In the genomic region with DNA sequence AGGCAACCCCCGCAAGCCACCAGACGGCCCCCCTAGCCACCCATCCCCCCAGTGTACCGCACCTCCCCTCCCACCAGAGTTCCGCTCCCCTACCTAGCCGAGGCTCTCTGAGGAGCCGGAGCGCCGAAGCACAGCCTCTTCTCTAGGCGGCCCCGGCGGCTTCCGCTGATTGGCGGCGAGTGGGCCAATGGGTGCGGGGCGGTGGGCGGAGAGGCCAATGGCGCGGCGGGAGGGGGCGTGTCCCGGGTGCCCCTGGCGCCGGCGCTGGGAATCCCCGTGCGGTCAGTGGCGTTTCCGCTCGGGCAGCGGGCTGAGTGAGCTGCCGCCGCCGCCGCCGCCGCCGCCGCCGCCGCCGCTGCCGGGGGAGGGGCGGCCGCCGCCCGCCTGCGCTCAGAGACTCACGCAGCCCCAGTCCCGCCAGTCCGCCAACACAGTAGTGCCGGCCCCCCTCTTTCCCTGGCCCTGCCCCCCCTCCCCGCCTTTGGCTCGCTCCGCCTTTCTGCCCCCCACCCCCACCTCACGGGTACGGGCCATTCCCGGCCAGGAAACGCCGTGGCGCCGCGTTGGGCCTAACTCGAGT, we compare ENCODE assay signal across 8 cellular contexts. TPM values are rescaled to one million over a fixed set of nuclear protein-coding genes. Genes with fewer than 3 reads are reported as not detected.
A peak's percentile ranks its signal among the peaks of the same experiment; 100 is the strongest.
DNase-seq lines count a peak whose midpoint lies in the region; ATAC-seq, FAIRE-seq and TF ChIP-seq lines count a peak whose summit lies in the region.

TSS of gene SETD5 (plus strand) at position 285 of the 580 bp plus-strand sequence. CDS start 31,324 bp downstream, outside the sequence.

- peaks cover 24% of the 10 kb centered on the region for H3K79me1 ChIP-seq in trophoblast cell (ENCODE audit: low read length)

- H3K27me3 Mint-ChIP-seq in T-cell = no peaks in the 10 kb centered on the region

- H3K27me3 ChIP-seq in trophoblast cell (ENCODE audit: insufficient read depth, low read length) = no peaks in the 10 kb centered on the region
- no peaks in the 10 kb centered on the region for H3K27me3 ChIP-seq in transverse colon

- FAIRE-seq in GM12892 (lab: Jason Lieb, UNC) = no peak

- WGBS in adipose tissue, 3 donors = 0 to 1% (median 0%) methylated on average over 29 to 54 of the region's 64 CpGs
- WGBS in trophoblast cell (ENCODE audit: extremely low coverage, insufficient coverage, insufficient read length) = no CpG with 5 or more reads among the region's 64 CpGs
- 0% methylated on average over 24 of the region's 64 CpGs; no CpG with 5 or more reads in 1 of the 2 donors for WGBS in transverse colon (ENCODE audit: low coverage in 1 of 2), 2 donors

- H3K9me3 Mint-ChIP-seq in T-cell = no peaks in the 10 kb centered on the region

- H3K4me3 ChIP-seq in trophoblast cell (ENCODE audit: low read depth, low read length) = peak within 1 kb of the TSS; percentile 95
- H3K4me3 ChIP-seq in transverse colon = peak within 1 kb of the TSS; percentile 75 to 98 (median 88)

- peaks cover 73 to 79% (median 75%) of the 10 kb centered on the region in 3 donors for H3K4me1 Mint-ChIP-seq in T-cell

- H3K4me2 ChIP-seq in trophoblast cell (ENCODE audit: low read length) = peak within 1 kb of the TSS; percentile 58

- H2BK12ac ChIP-seq in trophoblast cell (ENCODE audit: low read length) = peak within 1 kb of the TSS; percentile 59

- peak within 1 kb of the TSS; percentile 100 for H2AK5ac ChIP-seq in trophoblast cell (ENCODE audit: low read length)

- peak within 1 kb of the TSS; percentile 100 for H3K14ac ChIP-seq in trophoblast cell (ENCODE audit: low read length)

- TF ChIP-seq EP300 in transverse colon (IDR thresholded peaks at IDR 0.05; ENCODE audit: low read depth) = no peak

- H2BK120ac ChIP-seq in trophoblast cell (ENCODE audit: insufficient read depth, low read length, poor library complexity) = peak within 1 kb of the TSS; percentile 99

- peak within 1 kb of the TSS; percentile 96 for H2BK5ac ChIP-seq in trophoblast cell (ENCODE audit: low read depth, low read length, poor library complexity)

- intact Hi-C loops in cardiac septum (cut with DNase I) = loop anchor here (5.0 kb wide), 1 partner anchor 35 kb away; the partner anchor contains the start of gene THUMPD3
- intact Hi-C loops in transverse colon (cut with DNase I; ENCODE audit: low total_unique reads) = no loop called here

- H3K36me3 ChIP-seq in trophoblast cell (ENCODE audit: control insufficient read depth in 1 of 2, insufficient read depth in 2 of 2, low read length in 2 of 2) (peaks cover 5 to 6% of the 10 kb centered on the region in 2 experiments), transverse colon (peaks cover 0 to 7% (median 0%) of the 10 kb centered on the region in 4 donors)

- CTCF ChIA-PET in T-cell (lab: Charles Lee) = interaction anchor here in 1 of 2 donors (2.3 kb wide), 1 partner anchor 34 kb away, joined by 24 read pairs; the partner anchor contains the start of gene THUMPD3

- H3K4ac ChIP-seq in trophoblast cell (ENCODE audit: low read depth, low read length) = peak within 1 kb of the TSS; percentile 100

- H3K4me3 Mint-ChIP-seq in T-cell = peak within 1 kb of the TSS; percentile 95 to 100 (median 98)

- DNase-seq in GM12892 (ENCODE audit: insufficient read length) = peak; percentile 88
- DNase-seq in NCI-H1417 treated with DMSO at 0.1 percent for 48 hours (lab: John Stamatoyannopoulos, UW) = peak; percentile 32
- DNase-seq in T-cell = peak; percentile 97 to 100 (median 99)
- DNase-seq in cardiac septum (ENCODE audit: low spot score) = peak; percentile 100
- peak; percentile 97 to 99 for DNase-seq in trophoblast cell
- peak; percentile 99 for DNase-seq in transverse colon

- in situ Hi-C loops in transverse colon (cut with MboI; ENCODE audit: low pct_ligation_motif_present in 1 of 4, low pct_unique_long_range_greater_than_20kb in 1 of 4, low sequenced_read_pairs in 3 of 4) = no loop called here

- peak within 1 kb of the TSS; percentile 71 for H3K23ac ChIP-seq in trophoblast cell (ENCODE audit: low read length)

- POLR2A ChIA-PET in T-cell (lab: Charles Lee) = interaction anchor here (0.6 to 3.7 kb wide), 5 partner anchors 9 to 35 kb away, joined by 4 to 47 read pairs (median 4); partner anchors contain the start of gene THUMPD3 (in 1 of the 2)

- H3K4me1 ChIP-seq in trophoblast cell (ENCODE audit: control insufficient read depth in 1 of 2, insufficient read depth in 2 of 2, low read length in 2 of 2) (peaks cover 0 to 2% of the 10 kb centered on the region in 2 experiments), transverse colon (peaks cover 47 to 71% (median 61%) of the 10 kb centered on the region in 4 donors)

- TF ChIP-seq POLR2A in GM12892 (IDR thresholded peaks at IDR 0.05; ENCODE audit: low read depth, low read length) = no peak
- TF ChIP-seq POLR2A in transverse colon (IDR thresholded peaks at IDR 0.05) = peak; percentile 99

- H3K9ac ChIP-seq in trophoblast cell (ENCODE audit: low read length) = peak within 1 kb of the TSS; percentile 99

- H4K91ac ChIP-seq in trophoblast cell (ENCODE audit: low read depth, low read length) = peak within 1 kb of the TSS; percentile 100

- peak within 1 kb of the TSS; percentile 97 for H4K8ac ChIP-seq in trophoblast cell (ENCODE audit: low read depth, low read length)

- peak within 1 kb of the TSS; percentile 100 for H3K18ac ChIP-seq in trophoblast cell (ENCODE audit: low read length)

- H4K12ac ChIP-seq in trophoblast cell (ENCODE audit: low read depth, low read length) = peak within 1 kb of the TSS; percentile 99

- peak within 1 kb of the TSS; percentile 95 for H3K27ac ChIP-seq in adipose tissue (ENCODE audit: low read depth, low read length)
- peak within 1 kb of the TSS; percentile 100 for H3K27ac ChIP-seq in trophoblast cell (ENCODE audit: low read depth, low read length)
- peak within 1 kb of the TSS; percentile 98 to 99 (median 98) for H3K27ac ChIP-seq in transverse colon

- H3K36me3 Mint-ChIP-seq in T-cell = peaks cover 10% of the 10 kb centered on the region

- TF ChIP-seq CTCF in transverse colon (IDR thresholded peaks at IDR 0.05) = peak in 1 of 5 experiments; percentile 3

- peaks cover 33% of the 10 kb centered on the region for H3K79me2 ChIP-seq in trophoblast cell (ENCODE audit: control insufficient read depth, insufficient read depth, low read length, poor library complexity)

- peak within 1 kb of the TSS; percentile 20 for H2AFZ ChIP-seq in trophoblast cell (ENCODE audit: insufficient read depth, low read length, poor library complexity)

- H3K9me3 ChIP-seq in trophoblast cell (ENCODE audit: insufficient read depth, low read depth, low read length) (no peaks in the 10 kb centered on the region), transverse colon (no peaks in the 10 kb centered on the region)

- ATAC-seq in HG02798 (IDR thresholded peaks at IDR 0.05; ENCODE audit: poor library complexity, unreplicated experiment) = peak; percentile 59
- peak; percentile 66 to 71 (median 70) for ATAC-seq in T-cell (replicated peaks in 1 of 4)

- peak within 1 kb of the TSS; percentile 97 to 98 for H3K27ac Mint-ChIP-seq in T-cell

RNA-seq across cellular contexts. Expression of gene SETD5, which starts in this region (rescaled TPM):
- polyA plus RNA-seq in GM12892 (2012; ENCODE audit: missing spikeins) = 60.5 TPM
- total RNA-seq in T-cell (100 to 1,000 TPM; 119 to 131 (median 125) TPM), cardiac septum (65.9 TPM), transverse colon (100 to 1,000 TPM in 3 of 4 donors, 10 to 100 TPM in 1; 70.6 to 161 (median 129) TPM)
- 10 to 100 TPM; 15.6 to 32.4 (median 28.3) TPM for polyA plus RNA-seq in adipose tissue
- 193 and 197 TPM in 2 replicates for polyA plus RNA-seq in trophoblast cell (2013)

Comparison
In these comparisons a context has a peak if more than half of its experiments do, and no peak if none do; other contexts are left out.
1. Peak in every context shown above with its lines: DNase-seq, ATAC-seq, H3K4me3 ChIP-seq and H3K27ac ChIP-seq.
2. DNase-seq: peak in every context shown above with its lines; median percentile 100 in cardiac septum; 99 in T-cell; 99 in transverse colon; 98 in trophoblast cell; 88 in GM12892; 32 in NCI-H1417 treated with DMSO at 0.1 percent for 48 hours.